In the genomic region with DNA sequence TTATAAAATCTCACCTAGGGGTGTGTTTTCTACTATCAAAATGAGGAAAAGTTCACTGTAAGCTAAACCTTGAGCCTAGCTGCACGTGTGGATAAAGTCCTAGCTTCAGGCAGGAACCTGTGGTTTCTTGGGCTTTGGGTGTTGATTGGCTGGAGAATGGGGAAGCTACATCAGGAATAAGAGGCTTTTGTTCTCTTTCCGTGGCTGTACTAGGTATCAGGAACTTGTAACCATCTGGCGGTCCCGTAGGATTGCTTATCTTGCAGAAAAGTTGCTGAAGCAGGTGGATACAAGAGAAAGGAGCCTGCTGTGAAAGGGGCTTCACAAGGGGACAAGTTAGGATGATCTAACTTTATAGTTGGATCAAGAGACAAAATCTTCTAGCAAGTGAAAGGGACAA, we compare ENCODE assay signal across 16 cellular contexts.
DNase-seq lines count a peak whose midpoint lies in the region; TF ChIP-seq lines count a peak whose summit lies in the region.
"Had no signal": no experiment of that assay in that cellular context is flagged by ENCODE, and none has a peak within 500 bp of the region (broad histone marks: within the 10 kb centered on the region; RNA-seq: fewer than 3 reads in every experiment).

No MANE protein-coding gene starts in this region.

- H3K4me3 ChIP-seq in WERI-Rb-1 (ENCODE audit: low read depth, low read length) (no peak overlapping the region), neural progenitor cell (no peak overlapping the region)
- H3K4me3 ChIP-seq: HAP-1 had no signal

- H3K36me3 ChIP-seq in WERI-Rb-1 (no peaks in the 10 kb centered on the region), neural progenitor cell (no peaks in the 10 kb centered on the region)
- H3K36me3 ChIP-seq: HAP-1 had no signal

- H4K20me1 ChIP-seq in neural progenitor cell (ENCODE audit: low read depth): no peaks in the 10 kb centered on the region

- H3K9ac ChIP-seq in neural progenitor cell: no peak overlapping the region

- no peaks in the 10 kb centered on the region for H3F3A ChIP-seq in neural progenitor cell (ENCODE audit: low read depth)

- H3K9me3 Mint-ChIP-seq in neural progenitor cell: no peaks in the 10 kb centered on the region

- H3K4me1 ChIP-seq in neural progenitor cell: peaks cover 13% of the 10 kb centered on the region
- H3K4me1 ChIP-seq: Caco-2 had no signal

- H3K79me2 ChIP-seq in neural progenitor cell (ENCODE audit: low read depth): no peaks in the 10 kb centered on the region

- no peaks in the 10 kb centered on the region for H3K36me3 Mint-ChIP-seq in neural progenitor cell

- H3K9me3 ChIP-seq in WERI-Rb-1 (ENCODE audit: severe bottlenecking) (no peaks in the 10 kb centered on the region), neural progenitor cell (ENCODE audit: low read depth) (no peaks in the 10 kb centered on the region)
- H3K9me3 ChIP-seq: Caco-2, HAP-1 had no signal

- TF ChIP-seq CTCF in WERI-Rb-1 (IDR thresholded peaks at IDR 0.05; ENCODE audit: low read depth, low read length) (no peak), neural progenitor cell (IDR thresholded peaks at IDR 0.05) (no peak)

- H3K27me3 Mint-ChIP-seq in neural progenitor cell (ENCODE audit: insufficient read depth, low read depth): no peaks in the 10 kb centered on the region

- H3K27ac Mint-ChIP-seq in neural progenitor cell: no peak overlapping the region
- H3K27ac Mint-ChIP-seq: activated naive CD4-positive, alpha-beta T cell treated with anti-CD3 and anti-CD28 coated beads for 36 hours had no signal

- DNase-seq in NCI-H82 (lab: John Stamatoyannopoulos, UW) (peak; percentile 35), NCI-H82 treated with DMSO at 0.1 percent for 48 hours (lab: John Stamatoyannopoulos, UW; ENCODE audit: unreplicated experiment) (no peak), Kasumi-1 (lab: John Stamatoyannopoulos, UW) (peak; percentile 91 to 93), WERI-Rb-1 (peak; percentile 58), neural progenitor cell (ENCODE audit: low spot score) (peak; percentile 61), NCI-H2029 (lab: John Stamatoyannopoulos, UW) (no peak)
- DNase-seq in activated effector memory CD4-positive, alpha-beta T cell treated with Interleukin-2 at 50 U/mL for 16 hours: no peak
- no peak for DNase-seq in activated CD8-positive, alpha-beta memory T cell treated with anti-CD3 and anti-CD28 coated beads for 24 hours
- DNase-seq: activated naive CD4-positive, alpha-beta T cell treated with anti-CD3 and anti-CD28 coated beads for 36 hours; Caco-2; effector CD4-positive, alpha-beta T cell; NCI-H2029 treated with DMSO at 0.1 percent for 48 hours; NCI-H774; stimulated activated naive CD8-positive, alpha-beta T cell treated with anti-CD3 and anti-CD28 coated beads, Interleukin-15, Interleukin-2, amounts not matched to agents 100 U/mL and 50 U/mL, for 24 hours had no signal

- H3K27me3 ChIP-seq in WERI-Rb-1 (ENCODE audit: insufficient read depth, low read depth, severe bottlenecking): no peaks in the 10 kb centered on the region
- no peaks in the 10 kb centered on the region for H3K27me3 ChIP-seq in neural progenitor cell

- H3K4me1 Mint-ChIP-seq in neural progenitor cell: peaks cover 3% of the 10 kb centered on the region

- H2AFZ ChIP-seq in neural progenitor cell (replicated peaks): peak overlapping the region; percentile 29

- H3K27ac ChIP-seq in WERI-Rb-1: no peak overlapping the region
- no peak overlapping the region for H3K27ac ChIP-seq in neural progenitor cell
- H3K27ac ChIP-seq: VCaP had no signal

- H3K4me3 Mint-ChIP-seq in neural progenitor cell: no peak overlapping the region
- H3K4me3 Mint-ChIP-seq: activated naive CD4-positive, alpha-beta T cell treated with anti-CD3 and anti-CD28 coated beads for 36 hours had no signal

- peak overlapping the region; percentile 3 for H3K4me2 ChIP-seq in neural progenitor cell

Comparison
In these comparisons a context has a peak if more than half of its experiments do, and no peak if none do; other contexts are left out.
1. DNase-seq: peak in NCI-H82 (single experiment), Kasumi-1 (2 of 2), WERI-Rb-1 (single experiment) and neural progenitor cell (single experiment); none in NCI-H82 treated with DMSO at 0.1 percent for 48 hours (single experiment), NCI-H2029 (single experiment), activated effector memory CD4-positive, alpha-beta T cell treated with Interleukin-2 at 50 U/mL for 16 hours (single experiment) and activated CD8-positive, alpha-beta memory T cell treated with anti-CD3 and anti-CD28 coated beads for 24 hours (single experiment).